Comparison of ENCODE assay signal across 22 cellular contexts in genomic region chr12:76480800-76481199, GRCh38.
DNase-seq lines count a peak whose midpoint lies in the region; ATAC-seq, FAIRE-seq and TF ChIP-seq lines count a peak whose summit lies in the region.
"Had no signal": no experiment of that assay in that cellular context is flagged by ENCODE, and none has a peak within 500 bp of the region (broad histone marks: within the 10 kb centered on the region; RNA-seq: fewer than 3 reads in every experiment).

No MANE protein-coding gene starts in this region.

- in situ Hi-C loops in GM12878 (cut with MboI) = no loop called here

- TF ChIP-seq EP300 in GM12878 (IDR thresholded peaks at IDR 0.05; ENCODE audit: borderline replicate concordance in 1 of 2, control insufficient read depth in 1 of 2, low read depth in 2 of 2, low read length in 2 of 2) = no peak

- CTCF ChIA-PET in GM12878 (lab: Yijun Ruan, JAX) (interaction anchor here (0.8 to 1.0 kb wide), 2 partner anchors 18 to 106 kb away, joined by 4 to 5 read pairs; no protein-coding TSS in a partner anchor), Calu3 (lab: Charles Lee) (no interaction called here)

- no peaks in the 10 kb centered on the region for H3K9me3 Mint-ChIP-seq in stimulated activated naive CD8-positive, alpha-beta T cell treated with anti-CD3 and anti-CD28 coated beads, Interleukin-15, amount 100 ng/mL, for 72 hours
- H3K9me3 Mint-ChIP-seq in Calu3 (ENCODE audit: low read depth, unreplicated experiment) = no peaks in the 10 kb centered on the region
- H3K9me3 Mint-ChIP-seq: activated naive CD4-positive, alpha-beta T cell treated with anti-CD3 and anti-CD28 coated beads, Interleukin-2, amount 10 ng/mL, durations not matched to agents 7 days and 5 days had no signal

- H3K4me1 Mint-ChIP-seq in stimulated activated naive CD8-positive, alpha-beta T cell treated with anti-CD3 and anti-CD28 coated beads, Interleukin-15, amount 100 ng/mL, for 72 hours = peaks cover 9% of the 10 kb centered on the region
- H3K4me1 Mint-ChIP-seq in Calu3 (ENCODE audit: low read depth, unreplicated experiment) = no peaks in the 10 kb centered on the region
- H3K4me1 Mint-ChIP-seq: neural progenitor cell had no signal

- TF ChIP-seq POLR2A in GM12878 (IDR thresholded peaks at IDR 0.05; ENCODE audit: low read depth, low read length) = no peak

- H3K79me2 ChIP-seq in GM12878 (ENCODE audit: control insufficient read depth, insufficient read depth, low read length) = no peaks in the 10 kb centered on the region

- intact Hi-C loops in GM12878 (cut with micrococcal nuclease; ENCODE audit: unreplicated experiment) (no loop called here), upper lobe of right lung (cut with DNase I) (no loop called here), Calu3 (cut with micrococcal nuclease; ENCODE audit: unreplicated experiment) (no loop called here)

- no peak overlapping the region for H3K4me3 Mint-ChIP-seq in stimulated activated naive CD8-positive, alpha-beta T cell treated with anti-CD3 and anti-CD28 coated beads, Interleukin-15, amount 100 ng/mL, for 72 hours
- H3K4me3 Mint-ChIP-seq in Calu3 (ENCODE audit: low read depth, unreplicated experiment) = no peak overlapping the region
- H3K4me3 Mint-ChIP-seq: activated naive CD4-positive, alpha-beta T cell treated with anti-CD3 and anti-CD28 coated beads, Interleukin-2, amount 10 ng/mL, durations not matched to agents 7 days and 5 days; neural progenitor cell had no signal

- SMC1A ChIA-PET in GM12878 (lab: Charles Lee; ENCODE audit: uncharacterized antibody, unreplicated experiment) = interaction anchor here (1.3 kb wide), 1 partner anchor 10 kb away, joined by 3 read pairs; no protein-coding TSS in a partner anchor

- no peaks in the 10 kb centered on the region for H3K36me3 Mint-ChIP-seq in Calu3 (ENCODE audit: insufficient read depth, unreplicated experiment)

- no peak overlapping the region for H3K4me2 ChIP-seq in GM12878 (ENCODE audit: control insufficient read depth, insufficient read depth)
- H3K4me2 ChIP-seq: neural progenitor cell had no signal

- TF ChIP-seq CTCF in GM12878 (IDR thresholded peaks at IDR 0.05 in 2 of 3, conservative IDR thresholded peaks at IDR 0.05 in 1 of 3; ENCODE audit: control insufficient read depth in 2 of 3, extremely low read depth in 1 of 3, insufficient read depth in 1 of 3, low read depth in 3 of 3, low read length in 3 of 3) (no peak), upper lobe of right lung (IDR thresholded peaks at IDR 0.05) (no peak), Calu3 (IDR thresholded peaks at IDR 0.05; ENCODE audit: unreplicated experiment) (no peak)

- no peak for DNase-seq in stimulated activated naive CD8-positive, alpha-beta T cell treated with anti-CD3 and anti-CD28 coated beads, Interleukin-15, amount 100 ng/mL, for 72 hours
- DNase-seq in stimulated activated naive CD8-positive, alpha-beta T cell treated with anti-CD3 and anti-CD28 coated beads, Interleukin-15, Interleukin-2, amounts not matched to agents 100 U/mL and 50 U/mL, for 24 hours = no peak
- DNase-seq in SIG-M5 (lab: John Stamatoyannopoulos, UW) (peak; percentile 5), GM12878 (ENCODE audit: low read depth, low spot score) (no peak), upper lobe of right lung (no peak), T-helper 2 cell (no peak), Calu3 (no peak), HuH-7 (ENCODE audit: low spot score) (no peak)
- DNase-seq: activated naive CD4-positive, alpha-beta T cell treated with anti-CD3 and anti-CD28 coated beads, Interleukin-2, amount 10 ng/mL, durations not matched to agents 7 days and 5 days; activated T-cell treated with anti-CD3 and anti-CD28 coated beads, Interleukin-2, amount 50 U/mL, for 48 hours; effector CD4-positive, alpha-beta T cell; islet precursor cell; NCI-H187; NCI-H510A treated with DMSO at 0.1 percent for 48 hours; posterior cingulate gyrus; RPMI8226; substantia nigra; T1000 had no signal

- RAD21 ChIA-PET in GM12878 (lab: Charles Lee; ENCODE audit: unreplicated experiment) = no interaction called here

- H3K36me3 ChIP-seq in GM12878 (ENCODE audit: control insufficient read depth in 2 of 2, insufficient read depth in 2 of 2, low read length in 1 of 2) (no peaks in the 10 kb centered on the region), upper lobe of right lung (no peaks in the 10 kb centered on the region)
- H3K36me3 ChIP-seq: neural progenitor cell had no signal

- BruUV-seq in GM12878 (replicated peaks; lab: Mats Ljungman, UMichigan) = no TSS peak
- no TSS peak for BruUV-seq in Calu3 (replicated peaks; lab: Mats Ljungman, UMichigan)

- H3K9ac ChIP-seq in GM12878 (ENCODE audit: control insufficient read depth, insufficient read depth, low read length) = no peak overlapping the region
- H3K9ac ChIP-seq: neural progenitor cell had no signal

- FAIRE-seq in GM12878 (lab: Jason Lieb, UNC) = no peak
- FAIRE-seq: frontal cortex, urothelium cell line had no signal

- H3K4me3 ChIP-seq in GM12878 = no peak overlapping the region
- no peak overlapping the region for H3K4me3 ChIP-seq in upper lobe of right lung
- H3K4me3 ChIP-seq: neural progenitor cell had no signal

- H3K27me3 Mint-ChIP-seq in stimulated activated naive CD8-positive, alpha-beta T cell treated with anti-CD3 and anti-CD28 coated beads, Interleukin-15, amount 100 ng/mL, for 72 hours = no peaks in the 10 kb centered on the region
- no peaks in the 10 kb centered on the region for H3K27me3 Mint-ChIP-seq in Calu3 (ENCODE audit: unreplicated experiment)
- H3K27me3 Mint-ChIP-seq: activated naive CD4-positive, alpha-beta T cell treated with anti-CD3 and anti-CD28 coated beads, Interleukin-2, amount 10 ng/mL, durations not matched to agents 7 days and 5 days had no signal

- no peaks in the 10 kb centered on the region for H3K27me3 ChIP-seq in GM12878 (replicated peaks in 1 of 2; ENCODE audit: control insufficient read depth in 2 of 2, insufficient read depth in 2 of 2, low read length in 1 of 2)
- H3K27me3 ChIP-seq in upper lobe of right lung = no peaks in the 10 kb centered on the region
- H3K27me3 ChIP-seq: neural progenitor cell had no signal

- H2AFZ ChIP-seq in GM12878 (ENCODE audit: control insufficient read depth, low read depth, low read length) = no peak overlapping the region
- H2AFZ ChIP-seq: neural progenitor cell had no signal

- H3K4me1 ChIP-seq in GM12878 (ENCODE audit: control insufficient read depth, insufficient read depth, low read length) (no peaks in the 10 kb centered on the region), upper lobe of right lung (no peaks in the 10 kb centered on the region)
- H3K4me1 ChIP-seq: neural progenitor cell had no signal

- POLR2A ChIA-PET in GM12878 (lab: Charles Lee) = interaction anchor here (0.5 kb wide), 1 partner anchor 398 kb away, joined by 4 read pairs; no protein-coding TSS in a partner anchor

- no peaks in the 10 kb centered on the region for H3K9me3 ChIP-seq in GM12878 (replicated peaks; ENCODE audit: control insufficient read depth, insufficient read depth, low read length)
- H3K9me3 ChIP-seq in upper lobe of right lung = no peaks in the 10 kb centered on the region

- H3K27ac ChIP-seq in GM12878 (ENCODE audit: control insufficient read depth, insufficient read depth) (no peak overlapping the region), upper lobe of right lung (no peak overlapping the region)
- H3K27ac ChIP-seq: neural progenitor cell had no signal

- TF ChIP-seq RAD21 in GM12878 (IDR thresholded peaks at IDR 0.05; ENCODE audit: insufficient read depth, low read depth, low read length) = no peak

- no peak for ATAC-seq in stimulated activated naive CD8-positive, alpha-beta T cell treated with anti-CD3 and anti-CD28 coated beads, Interleukin-15, amount 100 ng/mL, for 72 hours
- ATAC-seq in stimulated activated naive CD8-positive, alpha-beta T cell treated with anti-CD3 and anti-CD28 coated beads, Interleukin-15, Interleukin-2, amounts not matched to agents 100 U/mL and 50 U/mL, for 24 hours = no peak
- ATAC-seq in GM12878 = peak; percentile 38; the same call in 2 of the 3 replicates
- peak; percentile 47 for ATAC-seq in upper lobe of right lung
- ATAC-seq: SK-N-SH treated with all-trans-retinoic acid at 6 μM for 48 hours had no signal

- H4K20me1 ChIP-seq in GM12878 (ENCODE audit: control insufficient read depth, insufficient read depth) = no peaks in the 10 kb centered on the region

- H3K27ac Mint-ChIP-seq in stimulated activated naive CD8-positive, alpha-beta T cell treated with anti-CD3 and anti-CD28 coated beads, Interleukin-15, amount 100 ng/mL, for 72 hours = peak overlapping the region; percentile 32 to 47
- H3K27ac Mint-ChIP-seq in Calu3 (ENCODE audit: unreplicated experiment) = no peak overlapping the region
- H3K27ac Mint-ChIP-seq: activated naive CD4-positive, alpha-beta T cell treated with anti-CD3 and anti-CD28 coated beads, Interleukin-2, amount 10 ng/mL, durations not matched to agents 7 days and 5 days; neural progenitor cell had no signal

TF ChIP-seq in GM12878, 131 proteins besides CTCF, POLR2A, EP300 and RAD21 (continues in another document):
- TF ChIP-seq MTA2 (IDR thresholded peaks at IDR 0.05; ENCODE audit: low read depth) (no peak), REST (IDR thresholded peaks at IDR 0.05; ENCODE audit: low read depth, low read length) (no peak), GATAD2B (conservative IDR thresholded peaks at IDR 0.05; ENCODE audit: low read depth) (no peak), SIN3A (IDR thresholded peaks at IDR 0.05; ENCODE audit: low read depth, low read length) (no peak)

Comparison
In these comparisons a context has a peak if more than half of its experiments do, and no peak if none do; other contexts are left out.
1. ATAC-seq: peak in GM12878 (single experiment) and upper lobe of right lung (single experiment); none in stimulated activated naive CD8-positive, alpha-beta T cell treated with anti-CD3 and anti-CD28 coated beads, Interleukin-15, amount 100 ng/mL, for 72 hours (single experiment) and stimulated activated naive CD8-positive, alpha-beta T cell treated with anti-CD3 and anti-CD28 coated beads, Interleukin-15, Interleukin-2, amounts not matched to agents 100 U/mL and 50 U/mL, for 24 hours (single experiment).